ENCODE assay signal across 20 cellular contexts in genomic region chr6:168348186-168348585, GRCh38. TPM values are rescaled to one million over a fixed set of nuclear protein-coding genes. Genes with fewer than 3 reads are reported as not detected.
A peak's percentile ranks its signal among the peaks of the same experiment; 100 is the strongest.
DNase-seq lines count a peak whose midpoint lies in the region; ATAC-seq and TF ChIP-seq lines count a peak whose summit lies in the region.
"Had no signal": no experiment of that assay in that cellular context is flagged by ENCODE, and none has a peak within 500 bp of the region (broad histone marks: within the 10 kb centered on the region; RNA-seq: fewer than 3 reads in every experiment).

No MANE protein-coding gene starts in this region.

- no peak overlapping the region for H3T11ph ChIP-seq in H9 (ENCODE audit: low read length)

- no peak overlapping the region for H3K4ac ChIP-seq in H9 (ENCODE audit: low read depth, low read length)

- no peak overlapping the region for H4K5ac ChIP-seq in H9 (ENCODE audit: insufficient read length, low read depth, low read length)

- no peak overlapping the region for H3K56ac ChIP-seq in H9 (ENCODE audit: insufficient read length, low read depth, low read length)

- H3K79me1 ChIP-seq in H9 (ENCODE audit: insufficient read depth, low read depth, low read length, poor library complexity, severe bottlenecking): no peaks in the 10 kb centered on the region

- H4K20me1 ChIP-seq in GM23338 (replicated peaks; ENCODE audit: insufficient read depth) (no peaks in the 10 kb centered on the region), H9 (ENCODE audit: control insufficient read depth, insufficient read depth, insufficient read length) (no peaks in the 10 kb centered on the region), neural progenitor cell (ENCODE audit: low read depth) (no peaks in the 10 kb centered on the region)
- H4K20me1 ChIP-seq: BLaER1 had no signal

- no peak overlapping the region for H3K4me3 ChIP-seq in GM23338
- H3K4me3 ChIP-seq in neural progenitor cell: no peak overlapping the region
- H3K4me3 ChIP-seq: BLaER1 had no signal

- no peak for DNase-seq in GM23338 (ENCODE audit: low spot score)
- no peak for DNase-seq in H9
- DNase-seq in neural progenitor cell (ENCODE audit: low spot score): no peak
- DNase-seq: 8988T; ACHN; BE2C; C1 segment of cervical spinal cord; Calu3; CD4-positive, alpha-beta memory T cell; CD4-positive, CD25-positive, alpha-beta regulatory T cell; CD8-positive, alpha-beta memory T cell; COR-L47; DMS79 treated with DMSO at 0.1 percent for 48 hours; GF-D8 had no signal

- no peak overlapping the region for H3K18ac ChIP-seq in H9 (ENCODE audit: insufficient read length, low read depth, low read length)

- no peak overlapping the region for H4K8ac ChIP-seq in H9 (replicated peaks; ENCODE audit: insufficient read length, low read depth, low read length)

- no peak overlapping the region for H2BK120ac ChIP-seq in H9 (ENCODE audit: low read depth, low read length, poor library complexity, severe bottlenecking)

- no peak overlapping the region for H3K27ac ChIP-seq in GM23338 (ENCODE audit: low read depth)
- no peak overlapping the region for H3K27ac ChIP-seq in H9 (ENCODE audit: insufficient read length, low read depth, low read length)
- H3K27ac ChIP-seq in neural progenitor cell: no peak overlapping the region
- H3K27ac ChIP-seq: BLaER1 had no signal

- no peak overlapping the region for H2BK20ac ChIP-seq in H9 (ENCODE audit: low read depth, low read length, poor library complexity, severe bottlenecking)

- H3K4me1 Mint-ChIP-seq in GM23338: peaks cover 9% of the 10 kb centered on the region; the same call in 1 of the 3 replicates
- peaks cover 13 to 18% of the 10 kb centered on the region in 2 experiments for H3K4me1 Mint-ChIP-seq in H9
- H3K4me1 Mint-ChIP-seq in neural progenitor cell: peaks cover 14% of the 10 kb centered on the region
- H3K4me1 Mint-ChIP-seq: CD14-positive monocyte; CD4-positive, alpha-beta memory T cell; CD4-positive, CD25-positive, alpha-beta regulatory T cell; CD8-positive, alpha-beta memory T cell had no signal

- no peak overlapping the region for H2AK5ac ChIP-seq in H9 (ENCODE audit: insufficient read length, low read length)

- H2BK15ac ChIP-seq in H9 (ENCODE audit: low read depth, low read length): no peak overlapping the region

- H3K4me1 ChIP-seq in GM23338 (ENCODE audit: insufficient read depth) (no peaks in the 10 kb centered on the region), H9 (ENCODE audit: insufficient read depth, low read length) (no peaks in the 10 kb centered on the region), neural progenitor cell (no peaks in the 10 kb centered on the region)
- H3K4me1 ChIP-seq: BE2C, BLaER1 had no signal

- no peak overlapping the region for H4K91ac ChIP-seq in H9 (ENCODE audit: insufficient read length, low read depth, low read length)

- H3K4me3 Mint-ChIP-seq in GM23338 (no peak overlapping the region), H9 (no peak overlapping the region), neural progenitor cell (no peak overlapping the region)
- H3K4me3 Mint-ChIP-seq: CD14-positive monocyte; CD4-positive, alpha-beta memory T cell; CD4-positive, CD25-positive, alpha-beta regulatory T cell; CD8-positive, alpha-beta memory T cell had no signal

- no peaks in the 10 kb centered on the region for H3K27me3 ChIP-seq in GM23338 (ENCODE audit: insufficient read depth)
- no peaks in the 10 kb centered on the region for H3K27me3 ChIP-seq in H9 (ENCODE audit: insufficient read depth, low read length)
- H3K27me3 ChIP-seq in neural progenitor cell: no peaks in the 10 kb centered on the region
- H3K27me3 ChIP-seq: BE2C had no signal

- no peaks in the 10 kb centered on the region for H3K9me3 Mint-ChIP-seq in GM23338
- H3K9me3 Mint-ChIP-seq in H9: no peaks in the 10 kb centered on the region; a peak in 2 of 5 replicates
- peaks cover 7% of the 10 kb centered on the region for H3K9me3 Mint-ChIP-seq in neural progenitor cell

- no peak overlapping the region for H3K27ac Mint-ChIP-seq in GM23338
- peak overlapping the region in 2 of 3 experiments; percentile 33 to 40; a peak in 1 of 7 replicates for H3K27ac Mint-ChIP-seq in H9
- peak overlapping the region; percentile 47 for H3K27ac Mint-ChIP-seq in neural progenitor cell
- H3K27ac Mint-ChIP-seq: CD4-positive, CD25-positive, alpha-beta regulatory T cell; CD8-positive, alpha-beta memory T cell had no signal

- H3K36me3 Mint-ChIP-seq in GM23338 (ENCODE audit: low read depth) (no peaks in the 10 kb centered on the region; the same call in 2 of the 3 replicates), H9 (ENCODE audit: insufficient read depth in 1 of 3, low read depth in 3 of 3) (no peaks in the 10 kb centered on the region; a peak in 1 of 7 replicates), neural progenitor cell (no peaks in the 10 kb centered on the region)
- H3K36me3 Mint-ChIP-seq: CD14-positive monocyte; CD4-positive, alpha-beta memory T cell; CD4-positive, CD25-positive, alpha-beta regulatory T cell; CD8-positive, alpha-beta memory T cell had no signal

- no peak overlapping the region for H3K14ac ChIP-seq in H9 (ENCODE audit: insufficient read depth, low read length)

- no peaks in the 10 kb centered on the region for H3K23me2 ChIP-seq in H9 (ENCODE audit: insufficient read length, low read depth, low read length, poor library complexity, severe bottlenecking)

- no peaks in the 10 kb centered on the region for H3K36me3 ChIP-seq in GM23338 (ENCODE audit: insufficient read depth)
- no peaks in the 10 kb centered on the region for H3K36me3 ChIP-seq in neural progenitor cell
- H3K36me3 ChIP-seq: BE2C, BLaER1 had no signal

- H3K9me3 ChIP-seq in H9 (ENCODE audit: control insufficient read depth, low read depth, low read length) (no peaks in the 10 kb centered on the region), neural progenitor cell (ENCODE audit: low read depth) (no peaks in the 10 kb centered on the region)
- H3K9me3 ChIP-seq: BE2C had no signal

- TF ChIP-seq CTCF in GM23338 (conservative IDR thresholded peaks at IDR 0.05; ENCODE audit: low read depth in 2 of 2) (no peak), H9 (conservative IDR thresholded peaks at IDR 0.05) (no peak), neural progenitor cell (IDR thresholded peaks at IDR 0.05) (no peak)

- ATAC-seq in GM23338 (peak; percentile 57; the same call in 2 of the 3 replicates), GM21717 (IDR thresholded peaks at IDR 0.05; ENCODE audit: unreplicated experiment) (no peak), HG03342 (IDR thresholded peaks at IDR 0.05; ENCODE audit: unreplicated experiment) (no peak), GM21528 (IDR thresholded peaks at IDR 0.05; ENCODE audit: low FRiP score, unreplicated experiment) (no peak)

- H3K4me2 ChIP-seq in GM23338 (no peak overlapping the region), H9 (ENCODE audit: insufficient read depth, insufficient read length, low read length) (no peak overlapping the region), neural progenitor cell (no peak overlapping the region)
- H3K4me2 ChIP-seq: BLaER1 had no signal

- H3K23ac ChIP-seq in H9 (ENCODE audit: insufficient read length, low read depth, low read length): no peak overlapping the region

- H3K27me3 Mint-ChIP-seq in GM23338 (ENCODE audit: insufficient read depth, low read depth, poor library complexity): peaks cover 9% of the 10 kb centered on the region
- peaks cover 7% of the 10 kb centered on the region for H3K27me3 Mint-ChIP-seq in H9 (ENCODE audit: low read depth)
- peaks cover 4% of the 10 kb centered on the region for H3K27me3 Mint-ChIP-seq in neural progenitor cell (ENCODE audit: insufficient read depth, low read depth)

- H2BK5ac ChIP-seq in H9 (ENCODE audit: insufficient read length, low read length): no peak overlapping the region

- H3K79me2 ChIP-seq in GM23338 (replicated peaks; ENCODE audit: insufficient read depth) (no peaks in the 10 kb centered on the region), H9 (ENCODE audit: insufficient read depth, low read length) (no peaks in the 10 kb centered on the region), neural progenitor cell (ENCODE audit: low read depth) (no peaks in the 10 kb centered on the region)

- H3F3A ChIP-seq in GM23338 (replicated peaks; ENCODE audit: low read depth) (no peaks in the 10 kb centered on the region), neural progenitor cell (ENCODE audit: low read depth) (no peaks in the 10 kb centered on the region)

- H3K9ac ChIP-seq in H9 (ENCODE audit: extremely low read depth, insufficient read length, low read length): no peak overlapping the region
- H3K9ac ChIP-seq in neural progenitor cell: no peak overlapping the region
- H3K9ac ChIP-seq: BLaER1 had no signal

- peaks cover 5% of the 10 kb centered on the region; the same call in 1 of the 2 replicates for H3K9me2 ChIP-seq in GM23338 (ENCODE audit: insufficient read depth)

- H2AFZ ChIP-seq in GM23338 (no peak overlapping the region), H9 (ENCODE audit: low read length) (no peak overlapping the region), neural progenitor cell (replicated peaks) (no peak overlapping the region)

- H2BK12ac ChIP-seq in H9 (ENCODE audit: insufficient read length, low read depth, low read length): no peak overlapping the region

- no CpG with 5 or more reads among the region's 8 CpGs for WGBS in H9 (ENCODE audit: extremely low coverage, insufficient read length, low lambda C conversion rate)

TF ChIP-seq in GM23338, 12 proteins besides CTCF, POLR2A, EP300 and RAD21:
- TF ChIP-seq POLR2AphosphoS5 (IDR thresholded peaks at IDR 0.05; ENCODE audit: low read depth): no peak

RNA-seq across cellular contexts. Expression of gene DACT2, which starts 28.6 kb away (rescaled TPM):
- total RNA-seq in GM23338 (2014; rRNA removed; shearing (Covaris generic)): 7.3 and 10.6 TPM in 2 replicates
- polyA plus RNA-seq in GM23338 (2016; fragmentation: Nextera tagmentation; extraction: Ambion mirVana): 1.5 and 1.8 TPM in 2 replicates
- total RNA-seq in H9 (2021) (1.6 and 1.8 TPM in 2 replicates), neural progenitor cell (ENCODE audit: low replicate concordance) (0.36 and 5.5 TPM in 2 replicates)
- total RNA-seq: Calu3; CD4-positive, alpha-beta memory T cell; CD4-positive, CD25-positive, alpha-beta regulatory T cell; CD8-positive, alpha-beta memory T cell had no signal
- polyA plus RNA-seq: AG04450; CD14-positive monocyte; CD4-positive, alpha-beta memory T cell; CD4-positive, CD25-positive, alpha-beta regulatory T cell; CD8-positive, alpha-beta memory T cell had no signal
